In the genomic region with DNA sequence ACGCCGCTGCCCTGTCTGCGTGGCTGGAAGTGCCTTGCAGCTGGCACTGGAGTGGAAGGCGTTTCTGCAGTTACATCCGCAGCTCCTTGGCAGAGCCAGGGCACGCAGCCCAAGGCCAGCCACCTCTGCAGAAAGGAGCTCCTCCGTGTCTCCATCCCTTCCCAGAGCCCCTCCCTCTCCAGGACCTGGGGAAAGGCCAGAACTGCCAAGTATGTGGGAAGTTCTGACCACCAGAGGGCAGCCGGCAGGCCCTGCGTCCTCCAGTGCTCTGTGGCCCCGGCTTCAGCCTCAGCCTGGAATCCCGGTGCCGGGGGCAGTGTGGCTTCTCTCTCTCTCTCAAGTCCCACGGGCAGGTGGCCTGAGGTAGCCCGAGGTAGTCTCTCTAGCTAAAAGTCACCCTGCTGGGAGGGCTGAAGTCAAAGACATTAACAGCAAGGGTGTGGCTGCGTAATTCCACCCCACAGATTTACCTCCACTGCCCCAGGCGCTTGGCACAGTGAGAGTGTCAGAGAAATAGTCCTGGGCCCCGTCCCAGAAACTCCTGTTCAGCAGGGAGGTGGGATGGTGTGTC, we compare ENCODE assay signal across 1 cellular context.
A peak's percentile ranks its signal among the peaks of the same experiment; 100 is the strongest.
TF ChIP-seq lines count a peak whose summit lies in the region.

No MANE protein-coding gene starts in this region.

TF ChIP-seq in HEK293, 187 proteins besides CTCF, POLR2A, EP300 and RAD21 (continued from another document):
- TF ChIP-seq, protein P1, sequence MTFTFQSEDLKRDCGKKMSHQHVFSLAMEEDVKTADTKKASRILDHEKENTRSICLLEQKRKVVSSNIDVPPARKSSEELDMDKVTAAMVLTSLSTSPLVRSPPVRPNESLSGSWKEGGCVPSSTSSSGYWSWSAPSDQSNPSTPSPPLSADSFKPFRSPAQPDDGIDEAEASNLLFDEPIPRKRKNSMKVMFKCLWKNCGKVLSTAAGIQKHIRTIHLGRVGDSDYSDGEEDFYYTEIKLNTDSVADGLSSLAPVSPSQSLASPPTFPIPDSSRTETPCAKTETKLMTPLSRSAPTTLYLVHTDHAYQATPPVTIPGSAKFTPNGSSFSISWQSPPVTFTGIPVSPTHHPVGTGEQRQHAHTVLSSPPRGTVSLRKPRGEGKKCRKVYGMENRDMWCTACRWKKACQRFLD (tag by site-specific recombination; IDR thresholded peaks at IDR 0.05): no peak
- TF ChIP-seq ZNF174 (tag by site-specific recombination; IDR thresholded peaks at IDR 0.05) (no peak), ZBTB21 (tag by site-specific recombination; IDR thresholded peaks at IDR 0.05) (no peak), SCRT2 (tag by site-specific recombination; IDR thresholded peaks at IDR 0.05) (no peak), ZNF366 (tag by site-specific recombination; conservative IDR thresholded peaks at IDR 0.05) (no peak), KLF16 (tag by site-specific recombination; IDR thresholded peaks at IDR 0.05) (no peak), ZNF658 (tag by site-specific recombination; IDR thresholded peaks at IDR 0.05) (no peak), BCL11B (tag by site-specific recombination; IDR thresholded peaks at IDR 0.05; ENCODE audit: low read depth) (no peak), ZNF133 (tag by site-specific recombination; IDR thresholded peaks at IDR 0.05) (no peak), ZXDB (tag by site-specific recombination; IDR thresholded peaks at IDR 0.05) (no peak), ZNF146 (tag by site-specific recombination; IDR thresholded peaks at IDR 0.05) (no peak), ZNF830 (tag by site-specific recombination; IDR thresholded peaks at IDR 0.05; ENCODE audit: low read depth) (no peak), ZNF530 (tag by site-specific recombination; IDR thresholded peaks at IDR 0.05; ENCODE audit: low read depth) (no peak), GLIS1 (tag by site-specific recombination; IDR thresholded peaks at IDR 0.05) (peak; percentile 50), ZNF621 (tag by site-specific recombination; IDR thresholded peaks at IDR 0.05) (no peak), PRDM1 (tag by site-specific recombination; IDR thresholded peaks at IDR 0.05) (no peak), ZNF660 (tag by site-specific recombination; IDR thresholded peaks at IDR 0.05) (no peak), OSR2 (tag by site-specific recombination; IDR thresholded peaks at IDR 0.05) (peak; percentile 30; the same call in 1 of the 2 replicates)
- TF ChIP-seq, protein P2, sequence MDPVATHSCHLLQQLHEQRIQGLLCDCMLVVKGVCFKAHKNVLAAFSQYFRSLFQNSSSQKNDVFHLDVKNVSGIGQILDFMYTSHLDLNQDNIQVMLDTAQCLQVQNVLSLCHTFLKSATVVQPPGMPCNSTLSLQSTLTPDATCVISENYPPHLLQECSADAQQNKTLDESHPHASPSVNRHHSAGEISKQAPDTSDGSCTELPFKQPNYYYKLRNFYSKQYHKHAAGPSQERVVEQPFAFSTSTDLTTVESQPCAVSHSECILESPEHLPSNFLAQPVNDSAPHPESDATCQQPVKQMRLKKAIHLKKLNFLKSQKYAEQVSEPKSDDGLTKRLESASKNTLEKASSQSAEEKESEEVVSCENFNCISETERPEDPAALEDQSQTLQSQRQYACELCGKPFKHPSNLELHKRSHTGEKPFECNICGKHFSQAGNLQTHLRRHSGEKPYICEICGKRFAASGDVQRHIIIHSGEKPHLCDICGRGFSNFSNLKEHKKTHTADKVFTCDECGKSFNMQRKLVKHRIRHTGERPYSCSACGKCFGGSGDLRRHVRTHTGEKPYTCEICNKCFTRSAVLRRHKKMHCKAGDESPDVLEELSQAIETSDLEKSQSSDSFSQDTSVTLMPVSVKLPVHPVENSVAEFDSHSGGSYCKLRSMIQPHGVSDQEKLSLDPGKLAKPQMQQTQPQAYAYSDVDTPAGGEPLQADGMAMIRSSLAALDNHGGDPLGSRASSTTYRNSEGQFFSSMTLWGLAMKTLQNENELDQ (tag by site-specific recombination; IDR thresholded peaks at IDR 0.05; ENCODE audit: low read depth): no peak
- TF ChIP-seq, protein P3, sequence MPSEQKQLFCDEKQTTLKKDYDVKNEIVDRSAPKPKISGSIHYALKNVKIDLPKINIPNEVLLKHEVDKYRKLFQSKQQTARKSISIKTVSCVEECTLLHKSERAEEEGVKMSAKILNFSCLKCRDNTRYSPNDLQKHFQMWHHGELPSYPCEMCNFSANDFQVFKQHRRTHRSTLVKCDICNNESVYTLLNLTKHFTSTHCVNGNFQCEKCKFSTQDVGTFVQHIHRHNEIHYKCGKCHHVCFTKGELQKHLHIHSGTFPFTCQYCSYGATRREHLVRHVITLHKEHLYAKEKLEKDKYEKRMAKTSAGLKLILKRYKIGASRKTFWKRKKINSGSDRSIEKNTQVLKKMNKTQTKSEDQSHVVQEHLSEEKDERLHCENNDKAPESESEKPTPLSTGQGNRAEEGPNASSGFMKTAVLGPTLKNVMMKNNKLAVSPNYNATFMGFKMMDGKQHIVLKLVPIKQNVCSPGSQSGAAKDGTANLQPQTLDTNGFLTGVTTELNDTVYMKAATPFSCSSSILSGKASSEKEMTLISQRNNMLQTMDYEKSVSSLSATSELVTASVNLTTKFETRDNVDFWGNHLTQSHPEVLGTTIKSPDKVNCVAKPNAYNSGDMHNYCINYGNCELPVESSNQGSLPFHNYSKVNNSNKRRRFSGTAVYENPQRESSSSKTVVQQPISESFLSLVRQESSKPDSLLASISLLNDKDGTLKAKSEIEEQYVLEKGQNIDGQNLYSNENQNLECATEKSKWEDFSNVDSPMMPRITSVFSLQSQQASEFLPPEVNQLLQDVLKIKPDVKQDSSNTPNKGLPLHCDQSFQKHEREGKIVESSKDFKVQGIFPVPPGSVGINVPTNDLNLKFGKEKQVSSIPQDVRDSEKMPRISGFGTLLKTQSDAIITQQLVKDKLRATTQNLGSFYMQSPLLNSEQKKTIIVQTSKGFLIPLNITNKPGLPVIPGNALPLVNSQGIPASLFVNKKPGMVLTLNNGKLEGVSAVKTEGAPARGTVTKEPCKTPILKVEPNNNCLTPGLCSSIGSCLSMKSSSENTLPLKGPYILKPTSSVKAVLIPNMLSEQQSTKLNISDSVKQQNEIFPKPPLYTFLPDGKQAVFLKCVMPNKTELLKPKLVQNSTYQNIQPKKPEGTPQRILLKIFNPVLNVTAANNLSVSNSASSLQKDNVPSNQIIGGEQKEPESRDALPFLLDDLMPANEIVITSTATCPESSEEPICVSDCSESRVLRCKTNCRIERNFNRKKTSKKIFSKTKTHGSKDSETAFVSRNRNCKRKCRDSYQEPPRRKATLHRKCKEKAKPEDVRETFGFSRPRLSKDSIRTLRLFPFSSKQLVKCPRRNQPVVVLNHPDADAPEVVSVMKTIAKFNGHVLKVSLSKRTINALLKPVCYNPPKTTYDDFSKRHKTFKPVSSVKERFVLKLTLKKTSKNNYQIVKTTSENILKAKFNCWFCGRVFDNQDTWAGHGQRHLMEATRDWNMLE (tag by site-specific recombination; conservative IDR thresholded peaks at IDR 0.05; ENCODE audit: low read depth): no peak
